32 cellular contexts compared by ENCODE assay signal in genomic region chr11:9479899-9480298, GRCh38.
"Had no signal": no experiment of that assay in that cellular context is flagged by ENCODE, and none has a peak within 500 bp of the region (broad histone marks: within the 10 kb centered on the region; RNA-seq: fewer than 3 reads in every experiment).

No MANE protein-coding gene starts in this region.

- H3K4me1 Mint-ChIP-seq: activated naive CD4-positive, alpha-beta T cell treated with anti-CD3 and anti-CD28 coated beads, Interleukin-2, amount 10 ng/mL, durations not matched to agents 7 days and 5 days; activated naive CD8-positive, alpha-beta T cell treated with anti-CD3 and anti-CD28 coated beads, Interleukin-2, amount 50 U/mL, for 24 hours; central memory CD8-positive, alpha-beta T cell; mesothelial cell of epicardium; neural progenitor cell had no signal

- H3K4me3 Mint-ChIP-seq: activated naive CD4-positive, alpha-beta T cell treated with anti-CD3 and anti-CD28 coated beads, Interleukin-2, amount 10 ng/mL, durations not matched to agents 7 days and 5 days; activated naive CD8-positive, alpha-beta T cell treated with anti-CD3 and anti-CD28 coated beads, Interleukin-2, amount 50 U/mL, for 24 hours; activated T-helper 1 cell treated with anti-CD3 and anti-CD28 coated beads, Interleukin-12 subunit alpha, Interleukin-12 subunit beta, Interleukin-2, Interleukin-4 antibody, amounts not matched to agents 30 ng/mL and 10 ng/mL and 1 ng/mL, durations not matched to agents 14 hours and 24 hours and 36 hours; central memory CD8-positive, alpha-beta T cell; dendritic cell treated with granulocyte-macrophage colony-stimulating factor and Interleukin-4, amounts not matched to agents 40 ng/mL and 50 ng/mL, for 4 days; mesothelial cell of epicardium; naive thymus-derived CD4-positive, alpha-beta T cell; neural progenitor cell; T-helper 1 cell treated with Interleukin-12 subunit alpha and Interleukin-12 subunit beta and Interleukin-4 antibody, amounts not matched to agents 30 μg/mL and 1 μg/mL, for 36 hours had no signal

- H3K27ac ChIP-seq: breast epithelium, esophagus muscularis mucosa, foreskin keratinocyte, heart right ventricle, neural progenitor cell, parathyroid adenoma, psoas muscle, right atrium auricular region, thoracic aorta, VCaP had no signal

- H3K9me3 Mint-ChIP-seq: activated naive CD4-positive, alpha-beta T cell treated with anti-CD3 and anti-CD28 coated beads, Interleukin-2, amount 10 ng/mL, durations not matched to agents 7 days and 5 days; activated naive CD8-positive, alpha-beta T cell treated with anti-CD3 and anti-CD28 coated beads, Interleukin-2, amount 50 U/mL, for 24 hours; activated T-helper 1 cell treated with anti-CD3 and anti-CD28 coated beads, Interleukin-12 subunit alpha, Interleukin-12 subunit beta, Interleukin-2, Interleukin-4 antibody, amounts not matched to agents 30 ng/mL and 10 ng/mL and 1 ng/mL, durations not matched to agents 14 hours and 24 hours and 36 hours; central memory CD8-positive, alpha-beta T cell; dendritic cell treated with granulocyte-macrophage colony-stimulating factor and Interleukin-4, amounts not matched to agents 40 ng/mL and 50 ng/mL, for 4 days; mesothelial cell of epicardium; naive thymus-derived CD4-positive, alpha-beta T cell; neural progenitor cell; T-helper 1 cell treated with Interleukin-12 subunit alpha and Interleukin-12 subunit beta and Interleukin-4 antibody, amounts not matched to agents 30 μg/mL and 1 μg/mL, for 36 hours had no signal

- DNase-seq: activated CD4-positive, alpha-beta T cell treated with anti-CD3 and anti-CD28 coated beads for 48 hours; activated CD4-positive, alpha-beta T cell treated with anti-CD3 and anti-CD28 coated beads, Interleukin-2, amount 50 U/mL, for 48 hours; activated gamma-delta T cell; activated naive CD4-positive, alpha-beta T cell treated with anti-CD3 and anti-CD28 coated beads, Interleukin-2, amount 10 ng/mL, durations not matched to agents 7 days and 5 days; activated naive CD8-positive, alpha-beta T cell treated with anti-CD3 and anti-CD28 coated beads, Interleukin-2, amount 50 U/mL, for 24 hours; amygdala; foreskin keratinocyte; heart right ventricle; mammary epithelial cell; naive thymus-derived CD4-positive, alpha-beta T cell; occipital lobe; psoas muscle; stimulated activated CD4-positive, alpha-beta T cell treated with anti-CD3 and anti-CD28 coated beads, Interleukin-15, amount 100 ng/mL, for 24 hours; stimulated activated CD4-positive, alpha-beta T cell treated with anti-CD3 and anti-CD28 coated beads, Interleukin-2, amount 100 ng/mL, for 24 hours; stimulated activated naive CD4-positive, alpha-beta T cell treated with Interleukin-2 at 50 U/mL for 16 hours; SW 1271; T-helper 9 cell; trophoblast cell had no signal

- FAIRE-seq: TTC549, urothelium cell line had no signal

- H3K4me1 ChIP-seq: breast epithelium, esophagus muscularis mucosa, foreskin keratinocyte, heart right ventricle, neural progenitor cell, parathyroid adenoma, psoas muscle, right atrium auricular region had no signal

- H3K27me3 Mint-ChIP-seq: activated naive CD4-positive, alpha-beta T cell treated with anti-CD3 and anti-CD28 coated beads, Interleukin-2, amount 10 ng/mL, durations not matched to agents 7 days and 5 days; activated naive CD8-positive, alpha-beta T cell treated with anti-CD3 and anti-CD28 coated beads, Interleukin-2, amount 50 U/mL, for 24 hours; central memory CD8-positive, alpha-beta T cell; dendritic cell treated with granulocyte-macrophage colony-stimulating factor and Interleukin-4, amounts not matched to agents 40 ng/mL and 50 ng/mL, for 4 days; naive thymus-derived CD4-positive, alpha-beta T cell had no signal

- ATAC-seq: activated naive CD8-positive, alpha-beta T cell treated with anti-CD3 and anti-CD28 coated beads, Interleukin-2, amount 50 U/mL, for 24 hours; foreskin keratinocyte; heart right ventricle; naive thymus-derived CD4-positive, alpha-beta T cell; psoas muscle had no signal

- H3K4me3 ChIP-seq: breast epithelium, esophagus muscularis mucosa, heart right ventricle, neural progenitor cell, psoas muscle, right atrium auricular region, thoracic aorta had no signal

- H3K9me3 ChIP-seq: breast epithelium, esophagus muscularis mucosa, psoas muscle, right atrium auricular region, thoracic aorta had no signal

- H3K27ac Mint-ChIP-seq: activated naive CD4-positive, alpha-beta T cell treated with anti-CD3 and anti-CD28 coated beads, Interleukin-2, amount 10 ng/mL, durations not matched to agents 7 days and 5 days; activated naive CD8-positive, alpha-beta T cell treated with anti-CD3 and anti-CD28 coated beads, Interleukin-2, amount 50 U/mL, for 24 hours; activated T-helper 1 cell treated with anti-CD3 and anti-CD28 coated beads, Interleukin-12 subunit alpha, Interleukin-12 subunit beta, Interleukin-2, Interleukin-4 antibody, amounts not matched to agents 30 ng/mL and 10 ng/mL and 1 ng/mL, durations not matched to agents 14 hours and 24 hours and 36 hours; dendritic cell treated with granulocyte-macrophage colony-stimulating factor and Interleukin-4, amounts not matched to agents 40 ng/mL and 50 ng/mL, for 4 days; mesothelial cell of epicardium; neural progenitor cell; T-helper 1 cell treated with Interleukin-12 subunit alpha and Interleukin-12 subunit beta and Interleukin-4 antibody, amounts not matched to agents 30 μg/mL and 1 μg/mL, for 36 hours had no signal

- H3K9ac ChIP-seq: neural progenitor cell, parathyroid adenoma had no signal
